In the genomic region with DNA sequence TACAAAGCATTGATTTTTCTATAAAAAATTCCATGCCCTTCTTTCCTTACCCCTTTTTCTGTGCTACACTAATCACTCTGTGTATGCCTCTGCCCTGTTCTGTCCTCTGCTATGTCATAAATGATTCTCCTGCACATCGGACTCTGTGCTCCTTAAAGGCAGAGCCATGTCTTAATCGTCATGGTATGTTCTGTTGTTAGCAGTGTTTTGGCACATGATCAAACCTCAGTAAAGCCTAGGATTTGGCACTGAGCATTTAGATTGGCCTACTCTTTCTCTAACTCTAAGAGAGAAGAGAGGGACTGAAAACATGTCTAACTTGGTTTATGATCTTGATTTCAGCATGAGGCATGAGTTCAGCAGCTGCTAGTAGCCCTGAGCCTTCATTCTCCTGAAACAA, we compare ENCODE assay signal across 21 cellular contexts.
DNase-seq lines count a peak whose midpoint lies in the region; ATAC-seq, FAIRE-seq and TF ChIP-seq lines count a peak whose summit lies in the region.
"Had no signal": no experiment of that assay in that cellular context is flagged by ENCODE, and none has a peak within 500 bp of the region (broad histone marks: within the 10 kb centered on the region; RNA-seq: fewer than 3 reads in every experiment).

No MANE protein-coding gene starts in this region.

- no peak overlapping the region for H3K9ac ChIP-seq in astrocyte (ENCODE audit: low read length)

- no peaks in the 10 kb centered on the region for H3K79me2 ChIP-seq in astrocyte (ENCODE audit: insufficient read depth, low read length)

- POLR2A ChIA-PET in WTC11 (lab: Charles Lee): no interaction called here
- POLR2A ChIA-PET in naive thymus-derived CD8-positive, alpha-beta T cell (lab: Charles Lee): no interaction called here

- H3K4me1 ChIP-seq in astrocyte (ENCODE audit: insufficient read depth, low read length): peaks cover 5% of the 10 kb centered on the region
- H3K4me1 ChIP-seq: left lung had no signal

- H3K4me3 Mint-ChIP-seq in astrocyte (ENCODE audit: unreplicated experiment) (no peak overlapping the region), WTC11 (no peak overlapping the region)
- no peak overlapping the region for H3K4me3 Mint-ChIP-seq in naive thymus-derived CD8-positive, alpha-beta T cell
- H3K4me3 Mint-ChIP-seq: B cell; stimulated activated naive CD8-positive, alpha-beta T cell treated with anti-CD3 and anti-CD28 coated beads, Interleukin-15, amount 100 ng/mL, for 72 hours had no signal

- ATAC-seq in GM21529 (IDR thresholded peaks at IDR 0.05; ENCODE audit: unreplicated experiment): no peak
- no peak for ATAC-seq in WTC11
- no peak for ATAC-seq in naive thymus-derived CD8-positive, alpha-beta T cell
- ATAC-seq: left lung; Right ventricle myocardium inferior; stimulated activated naive CD8-positive, alpha-beta T cell treated with anti-CD3 and anti-CD28 coated beads, Interleukin-15, amount 100 ng/mL, for 72 hours had no signal

- no peaks in the 10 kb centered on the region for H3K36me3 ChIP-seq in astrocyte (ENCODE audit: insufficient read depth, low read length)
- H3K36me3 ChIP-seq: left lung had no signal

- H3K27me3 ChIP-seq in astrocyte (ENCODE audit: insufficient read depth, low read length): no peaks in the 10 kb centered on the region
- H3K27me3 ChIP-seq: left lung had no signal

- CTCF ChIA-PET in WTC11 (lab: Charles Lee): interaction anchor here (0.6 kb wide), 1 partner anchor 1542 kb away, joined by 5 read pairs; no protein-coding TSS in a partner anchor

- no peaks in the 10 kb centered on the region for H3K9me3 ChIP-seq in astrocyte (ENCODE audit: insufficient read depth, low read depth, low read length)

- no peaks in the 10 kb centered on the region for H3K27me3 Mint-ChIP-seq in astrocyte (ENCODE audit: low read depth, unreplicated experiment)
- H3K27me3 Mint-ChIP-seq in WTC11 (ENCODE audit: low read depth): no peaks in the 10 kb centered on the region
- peaks cover 0 to 4% (median 0%) of the 10 kb centered on the region in 5 donors for H3K27me3 Mint-ChIP-seq in naive thymus-derived CD8-positive, alpha-beta T cell
- H3K27me3 Mint-ChIP-seq: B cell; progenitor cell of endocrine pancreas; stimulated activated naive CD8-positive, alpha-beta T cell treated with anti-CD3 and anti-CD28 coated beads, Interleukin-15, amount 100 ng/mL, for 72 hours had no signal

- no peak overlapping the region for H2AFZ ChIP-seq in astrocyte (ENCODE audit: low read depth, low read length)

- no peaks in the 10 kb centered on the region for H3K36me3 Mint-ChIP-seq in astrocyte (ENCODE audit: low read depth, unreplicated experiment)
- peaks cover 4% of the 10 kb centered on the region; the same call in 1 of the 2 replicates for H3K36me3 Mint-ChIP-seq in WTC11
- H3K36me3 Mint-ChIP-seq in naive thymus-derived CD8-positive, alpha-beta T cell: peaks cover 0 to 4% (median 0%) of the 10 kb centered on the region in 3 donors

- H3K4me1 Mint-ChIP-seq in astrocyte (ENCODE audit: low read depth, unreplicated experiment) (no peaks in the 10 kb centered on the region), WTC11 (peaks cover 5% of the 10 kb centered on the region)
- H3K4me1 Mint-ChIP-seq in naive thymus-derived CD8-positive, alpha-beta T cell: no peaks in the 10 kb centered on the region
- H3K4me1 Mint-ChIP-seq: B cell; stimulated activated naive CD8-positive, alpha-beta T cell treated with anti-CD3 and anti-CD28 coated beads, Interleukin-15, amount 100 ng/mL, for 72 hours had no signal

- H3K4me2 ChIP-seq in astrocyte (ENCODE audit: low read length): no peak overlapping the region

- H3K27ac Mint-ChIP-seq in astrocyte (ENCODE audit: unreplicated experiment): no peak overlapping the region
- no peak overlapping the region; the same call in 1 of the 2 replicates for H3K27ac Mint-ChIP-seq in WTC11
- H3K27ac Mint-ChIP-seq in naive thymus-derived CD8-positive, alpha-beta T cell: no peak overlapping the region
- H3K27ac Mint-ChIP-seq: B cell; progenitor cell of endocrine pancreas; stimulated activated naive CD8-positive, alpha-beta T cell treated with anti-CD3 and anti-CD28 coated beads, Interleukin-15, amount 100 ng/mL, for 72 hours had no signal

- no peak overlapping the region for H3K27ac ChIP-seq in astrocyte (ENCODE audit: low read depth, low read length)
- H3K27ac ChIP-seq: left lung had no signal

- H3K9me3 Mint-ChIP-seq in astrocyte (ENCODE audit: unreplicated experiment) (no peaks in the 10 kb centered on the region), WTC11 (peaks cover 24% of the 10 kb centered on the region)
- H3K9me3 Mint-ChIP-seq in naive thymus-derived CD8-positive, alpha-beta T cell: peaks cover 0 to 18% (median 0%) of the 10 kb centered on the region in 9 donors

- no peak for TF ChIP-seq CTCF in astrocyte (IDR thresholded peaks at IDR 0.05; ENCODE audit: insufficient read depth, low read depth, low read length)
- TF ChIP-seq CTCF in WTC11 (IDR thresholded peaks at IDR 0.05): no peak

- H3K4me3 ChIP-seq in astrocyte (ENCODE audit: insufficient read depth, low read depth, low read length): no peak overlapping the region
- H3K4me3 ChIP-seq: left lung had no signal

- H4K20me1 ChIP-seq in astrocyte (ENCODE audit: insufficient read depth, low read length): no peaks in the 10 kb centered on the region

- DNase-seq in EL: peak; percentile 5
- DNase-seq in astrocyte (ENCODE audit: low read depth): peak; percentile 53
- DNase-seq in fibroblast of peridontal ligament (ENCODE audit: extremely low read depth): peak; percentile 85
- peak; percentile 36 for DNase-seq in renal cortical epithelial cell (ENCODE audit: low read depth)
- no peak for DNase-seq in DMS 273 (lab: John Stamatoyannopoulos, UW; ENCODE audit: unreplicated experiment)
- no peak for DNase-seq in WTC11 (ENCODE audit: low spot score)
- DNase-seq in naive thymus-derived CD8-positive, alpha-beta T cell: no peak
- DNase-seq: activated CD4-positive, CD25-positive, alpha-beta regulatory T cell treated with anti-CD3 and anti-CD28 coated beads, Interleukin-2, amount 50 U/mL, for 72 hours; activated CD8-positive, alpha-beta memory T cell treated with anti-CD3 and anti-CD28 coated beads, Interleukin-2, amount 50 U/mL, for 4 hours; hypothalamus; left lung; NCI-H1436 treated with DMSO at 0.1 percent for 48 hours; stimulated activated CD4-positive, alpha-beta T cell treated with anti-CD3 and anti-CD28 coated beads, Interleukin-15, amount 100 ng/mL, for 24 hours; stimulated activated naive CD8-positive, alpha-beta T cell treated with anti-CD3 and anti-CD28 coated beads, Interleukin-15, amount 100 ng/mL, for 72 hours; T-helper 2 cell had no signal

- no peak for FAIRE-seq in astrocyte (lab: Jason Lieb, UNC)
- FAIRE-seq: D721Med, endometrium had no signal

TF ChIP-seq in WTC11, 78 proteins besides CTCF, POLR2A, EP300 and RAD21 (continues in another document):
- TF ChIP-seq NFYB (CRISPR knock-in tag; conservative IDR thresholded peaks at IDR 0.05; ENCODE audit: low read depth): no peak
- no peak for TF ChIP-seq SP1 (CRISPR knock-in tag; conservative IDR thresholded peaks at IDR 0.05)
- no peak for TF ChIP-seq JUN (CRISPR knock-in tag; IDR thresholded peaks at IDR 0.05)
- no peak for TF ChIP-seq NR2C2 (CRISPR knock-in tag; IDR thresholded peaks at IDR 0.05)
- no peak for TF ChIP-seq EMX1 (CRISPR knock-in tag; IDR thresholded peaks at IDR 0.05)
- TF ChIP-seq HMGA2 (CRISPR knock-in tag; IDR thresholded peaks at IDR 0.05): no peak
- TF ChIP-seq, protein P1, sequence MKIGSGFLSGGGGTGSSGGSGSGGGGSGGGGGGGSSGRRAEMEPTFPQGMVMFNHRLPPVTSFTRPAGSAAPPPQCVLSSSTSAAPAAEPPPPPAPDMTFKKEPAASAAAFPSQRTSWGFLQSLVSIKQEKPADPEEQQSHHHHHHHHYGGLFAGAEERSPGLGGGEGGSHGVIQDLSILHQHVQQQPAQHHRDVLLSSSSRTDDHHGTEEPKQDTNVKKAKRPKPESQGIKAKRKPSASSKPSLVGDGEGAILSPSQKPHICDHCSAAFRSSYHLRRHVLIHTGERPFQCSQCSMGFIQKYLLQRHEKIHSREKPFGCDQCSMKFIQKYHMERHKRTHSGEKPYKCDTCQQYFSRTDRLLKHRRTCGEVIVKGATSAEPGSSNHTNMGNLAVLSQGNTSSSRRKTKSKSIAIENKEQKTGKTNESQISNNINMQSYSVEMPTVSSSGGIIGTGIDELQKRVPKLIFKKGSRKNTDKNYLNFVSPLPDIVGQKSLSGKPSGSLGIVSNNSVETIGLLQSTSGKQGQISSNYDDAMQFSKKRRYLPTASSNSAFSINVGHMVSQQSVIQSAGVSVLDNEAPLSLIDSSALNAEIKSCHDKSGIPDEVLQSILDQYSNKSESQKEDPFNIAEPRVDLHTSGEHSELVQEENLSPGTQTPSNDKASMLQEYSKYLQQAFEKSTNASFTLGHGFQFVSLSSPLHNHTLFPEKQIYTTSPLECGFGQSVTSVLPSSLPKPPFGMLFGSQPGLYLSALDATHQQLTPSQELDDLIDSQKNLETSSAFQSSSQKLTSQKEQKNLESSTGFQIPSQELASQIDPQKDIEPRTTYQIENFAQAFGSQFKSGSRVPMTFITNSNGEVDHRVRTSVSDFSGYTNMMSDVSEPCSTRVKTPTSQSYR (CRISPR knock-in tag; IDR thresholded peaks at IDR 0.05): no peak
- TF ChIP-seq, protein P2, sequence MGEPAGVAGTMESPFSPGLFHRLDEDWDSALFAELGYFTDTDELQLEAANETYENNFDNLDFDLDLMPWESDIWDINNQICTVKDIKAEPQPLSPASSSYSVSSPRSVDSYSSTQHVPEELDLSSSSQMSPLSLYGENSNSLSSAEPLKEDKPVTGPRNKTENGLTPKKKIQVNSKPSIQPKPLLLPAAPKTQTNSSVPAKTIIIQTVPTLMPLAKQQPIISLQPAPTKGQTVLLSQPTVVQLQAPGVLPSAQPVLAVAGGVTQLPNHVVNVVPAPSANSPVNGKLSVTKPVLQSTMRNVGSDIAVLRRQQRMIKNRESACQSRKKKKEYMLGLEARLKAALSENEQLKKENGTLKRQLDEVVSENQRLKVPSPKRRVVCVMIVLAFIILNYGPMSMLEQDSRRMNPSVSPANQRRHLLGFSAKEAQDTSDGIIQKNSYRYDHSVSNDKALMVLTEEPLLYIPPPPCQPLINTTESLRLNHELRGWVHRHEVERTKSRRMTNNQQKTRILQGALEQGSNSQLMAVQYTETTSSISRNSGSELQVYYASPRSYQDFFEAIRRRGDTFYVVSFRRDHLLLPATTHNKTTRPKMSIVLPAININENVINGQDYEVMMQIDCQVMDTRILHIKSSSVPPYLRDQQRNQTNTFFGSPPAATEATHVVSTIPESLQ (CRISPR knock-in tag; IDR thresholded peaks at IDR 0.05): no peak
- TF ChIP-seq, protein P3, sequence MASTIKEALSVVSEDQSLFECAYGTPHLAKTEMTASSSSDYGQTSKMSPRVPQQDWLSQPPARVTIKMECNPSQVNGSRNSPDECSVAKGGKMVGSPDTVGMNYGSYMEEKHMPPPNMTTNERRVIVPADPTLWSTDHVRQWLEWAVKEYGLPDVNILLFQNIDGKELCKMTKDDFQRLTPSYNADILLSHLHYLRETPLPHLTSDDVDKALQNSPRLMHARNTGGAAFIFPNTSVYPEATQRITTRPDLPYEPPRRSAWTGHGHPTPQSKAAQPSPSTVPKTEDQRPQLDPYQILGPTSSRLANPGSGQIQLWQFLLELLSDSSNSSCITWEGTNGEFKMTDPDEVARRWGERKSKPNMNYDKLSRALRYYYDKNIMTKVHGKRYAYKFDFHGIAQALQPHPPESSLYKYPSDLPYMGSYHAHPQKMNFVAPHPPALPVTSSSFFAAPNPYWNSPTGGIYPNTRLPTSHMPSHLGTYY (CRISPR knock-in tag; IDR thresholded peaks at IDR 0.05): no peak

Comparison
In these comparisons a context has a peak if more than half of its experiments do, and no peak if none do; other contexts are left out.
1. DNase-seq: peak in EL (single experiment), astrocyte (single experiment), fibroblast of peridontal ligament (single experiment) and renal cortical epithelial cell (single experiment); none in DMS 273 (single experiment), WTC11 (single experiment) and naive thymus-derived CD8-positive, alpha-beta T cell (0 of 10).